2 cellular contexts compared by ENCODE assay signal in the genomic region with DNA sequence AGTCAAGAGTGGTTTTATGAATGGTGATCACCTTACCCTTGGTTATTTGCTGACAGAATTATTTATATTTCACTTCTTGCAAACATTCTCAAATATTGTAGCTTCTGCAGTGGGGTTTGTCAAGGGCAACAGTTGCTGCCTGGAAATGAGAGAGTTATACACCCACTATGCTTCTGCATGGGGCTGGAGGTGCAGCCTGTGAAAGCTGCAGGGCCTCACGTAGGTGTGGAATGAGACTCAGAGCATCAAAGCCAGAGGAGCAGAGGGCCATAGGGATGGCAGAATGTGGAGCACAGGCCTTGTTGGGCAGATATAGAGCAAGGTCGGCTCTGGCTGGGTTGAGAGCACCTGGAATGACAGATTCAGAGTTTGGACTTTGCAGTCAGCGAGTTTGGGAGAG.
TF ChIP-seq lines count a peak whose summit lies in the region.

No MANE protein-coding gene starts in this region.

TF ChIP-seq in A549, 52 proteins besides CTCF, POLR2A, EP300 and RAD21 (continued from another document):
- TF ChIP-seq, protein P1, sequence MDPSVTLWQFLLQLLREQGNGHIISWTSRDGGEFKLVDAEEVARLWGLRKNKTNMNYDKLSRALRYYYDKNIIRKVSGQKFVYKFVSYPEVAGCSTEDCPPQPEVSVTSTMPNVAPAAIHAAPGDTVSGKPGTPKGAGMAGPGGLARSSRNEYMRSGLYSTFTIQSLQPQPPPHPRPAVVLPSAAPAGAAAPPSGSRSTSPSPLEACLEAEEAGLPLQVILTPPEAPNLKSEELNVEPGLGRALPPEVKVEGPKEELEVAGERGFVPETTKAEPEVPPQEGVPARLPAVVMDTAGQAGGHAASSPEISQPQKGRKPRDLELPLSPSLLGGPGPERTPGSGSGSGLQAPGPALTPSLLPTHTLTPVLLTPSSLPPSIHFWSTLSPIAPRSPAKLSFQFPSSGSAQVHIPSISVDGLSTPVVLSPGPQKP (IDR thresholded peaks at IDR 0.05; ENCODE audit: low read depth, low read length) = no peak
- TF ChIP-seq RFX5 (IDR thresholded peaks at IDR 0.05) (no peak), BHLHE40 (IDR thresholded peaks at IDR 0.05; ENCODE audit: low read depth, low read length) (no peak)
TF ChIP-seq in A549: peak in this region for 0.

TF ChIP-seq in GM23338, 12 proteins besides CTCF, POLR2A, EP300 and RAD21 (continued from another document):
- TF ChIP-seq, protein P2, sequence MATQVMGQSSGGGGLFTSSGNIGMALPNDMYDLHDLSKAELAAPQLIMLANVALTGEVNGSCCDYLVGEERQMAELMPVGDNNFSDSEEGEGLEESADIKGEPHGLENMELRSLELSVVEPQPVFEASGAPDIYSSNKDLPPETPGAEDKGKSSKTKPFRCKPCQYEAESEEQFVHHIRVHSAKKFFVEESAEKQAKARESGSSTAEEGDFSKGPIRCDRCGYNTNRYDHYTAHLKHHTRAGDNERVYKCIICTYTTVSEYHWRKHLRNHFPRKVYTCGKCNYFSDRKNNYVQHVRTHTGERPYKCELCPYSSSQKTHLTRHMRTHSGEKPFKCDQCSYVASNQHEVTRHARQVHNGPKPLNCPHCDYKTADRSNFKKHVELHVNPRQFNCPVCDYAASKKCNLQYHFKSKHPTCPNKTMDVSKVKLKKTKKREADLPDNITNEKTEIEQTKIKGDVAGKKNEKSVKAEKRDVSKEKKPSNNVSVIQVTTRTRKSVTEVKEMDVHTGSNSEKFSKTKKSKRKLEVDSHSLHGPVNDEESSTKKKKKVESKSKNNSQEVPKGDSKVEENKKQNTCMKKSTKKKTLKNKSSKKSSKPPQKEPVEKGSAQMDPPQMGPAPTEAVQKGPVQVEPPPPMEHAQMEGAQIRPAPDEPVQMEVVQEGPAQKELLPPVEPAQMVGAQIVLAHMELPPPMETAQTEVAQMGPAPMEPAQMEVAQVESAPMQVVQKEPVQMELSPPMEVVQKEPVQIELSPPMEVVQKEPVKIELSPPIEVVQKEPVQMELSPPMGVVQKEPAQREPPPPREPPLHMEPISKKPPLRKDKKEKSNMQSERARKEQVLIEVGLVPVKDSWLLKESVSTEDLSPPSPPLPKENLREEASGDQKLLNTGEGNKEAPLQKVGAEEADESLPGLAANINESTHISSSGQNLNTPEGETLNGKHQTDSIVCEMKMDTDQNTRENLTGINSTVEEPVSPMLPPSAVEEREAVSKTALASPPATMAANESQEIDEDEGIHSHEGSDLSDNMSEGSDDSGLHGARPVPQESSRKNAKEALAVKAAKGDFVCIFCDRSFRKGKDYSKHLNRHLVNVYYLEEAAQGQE (IDR thresholded peaks at IDR 0.05; ENCODE audit: unreplicated experiment) = no peak
- no peak for TF ChIP-seq EZH2 (IDR thresholded peaks at IDR 0.05; ENCODE audit: low read depth, unreplicated experiment)
